Comparison of ENCODE assay signal across 8 cellular contexts in the genomic region with DNA sequence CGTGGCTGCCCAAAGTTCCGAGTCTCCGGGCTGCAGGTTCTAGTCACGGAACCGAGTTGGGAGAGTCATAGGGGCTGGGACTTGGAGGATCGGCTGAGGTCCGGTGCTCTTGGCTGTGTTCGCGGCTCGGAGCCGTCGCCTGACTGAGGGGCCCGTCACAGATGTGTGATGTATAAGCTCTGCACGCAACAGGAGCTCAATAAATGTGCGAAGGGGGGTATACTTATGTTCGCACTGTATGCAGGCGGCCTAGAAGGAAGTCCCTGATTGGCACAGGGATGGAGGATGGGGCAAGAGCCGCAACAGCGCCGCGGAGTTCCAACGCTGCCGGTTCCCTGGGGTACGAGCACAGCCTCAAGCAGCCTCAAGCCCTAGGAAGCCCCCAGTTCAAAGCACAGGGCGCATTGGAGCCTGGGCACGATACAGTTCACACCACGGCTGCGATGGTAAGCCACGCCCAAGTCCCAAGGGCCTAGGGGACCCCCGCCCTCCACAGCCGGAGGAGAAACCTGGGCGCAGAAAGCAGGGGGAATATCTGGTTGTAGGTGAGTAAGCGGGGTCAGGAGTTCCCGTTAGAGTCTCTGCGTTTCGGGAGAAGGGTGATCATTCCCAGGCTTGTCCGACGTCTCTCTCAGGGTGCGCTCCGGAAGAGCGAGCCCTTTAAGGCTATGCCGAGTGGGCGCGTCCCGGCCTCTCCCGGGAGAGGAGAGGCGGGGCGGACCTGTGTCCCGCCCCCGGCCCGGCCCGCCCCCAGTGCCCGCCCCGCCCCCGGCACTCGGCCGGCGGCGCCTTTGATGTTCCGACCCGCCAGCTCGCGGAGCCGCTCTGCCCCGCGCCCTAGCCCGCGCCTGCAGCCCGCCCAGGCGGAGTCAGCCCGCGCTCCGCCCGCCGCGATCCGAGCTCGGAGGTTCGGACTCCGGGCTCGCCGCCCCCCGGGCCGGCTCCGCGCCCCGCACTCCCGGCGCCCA. TPM values are rescaled to one million over a fixed set of nuclear protein-coding genes. Genes with fewer than 3 reads are reported as not detected.
DNase-seq lines count a peak whose midpoint lies in the region; ATAC-seq, FAIRE-seq and TF ChIP-seq lines count a peak whose summit lies in the region.

A gene (plus strand): TSS at position 774 of the 968 bp plus-strand sequence. CDS start 226 bp downstream, outside the sequence.

- peaks cover 4 to 71% (median 35%) of the 10 kb centered on the region in 4 donors for H3K4me1 Mint-ChIP-seq in CD4-positive, CD25-positive, alpha-beta regulatory T cell

- ATAC-seq in CD4-positive, CD25-positive, alpha-beta regulatory T cell (ENCODE audit: low read depth in 2 of 2) = peak; percentile 71 to 72
- ATAC-seq in GM19324 (IDR thresholded peaks at IDR 0.05; ENCODE audit: low FRiP score, unreplicated experiment) (peak; percentile 69), HG03354 (IDR thresholded peaks at IDR 0.05; ENCODE audit: poor library complexity, severe bottlenecking, unreplicated experiment) (peak; percentile 80)

- DNase-seq in CD4-positive, CD25-positive, alpha-beta regulatory T cell = peak; percentile 75 to 83 (median 79)
- DNase-seq in NOMO-1 (lab: John Stamatoyannopoulos, UW; ENCODE audit: unreplicated experiment in 2 of 2) = peak; percentile 55 to 56
- DNase-seq in activated CD8-positive, alpha-beta memory T cell treated with anti-CD3 and anti-CD28 coated beads, Interleukin-2, amount 50 U/mL, for 4 hours = peak; percentile 76
- DNase-seq in endothelial cell of umbilical vein (ENCODE audit: low read depth, low spot score) = peak; percentile 59
- DNase-seq in stimulated activated CD8-positive, alpha-beta memory T cell treated with anti-CD3 and anti-CD28 coated beads, Interleukin-4, amount 100 ng/mL, for 48 hours = peak; percentile 75

- no peaks in the 10 kb centered on the region for H4K20me1 ChIP-seq in endothelial cell of umbilical vein (replicated peaks; ENCODE audit: control insufficient read depth, extremely low read depth, insufficient read depth, low read length)

- no peak for TF ChIP-seq POLR2A in endothelial cell of umbilical vein (IDR thresholded peaks at IDR 0.05; ENCODE audit: low read depth, low read length)

- H3K36me3 Mint-ChIP-seq in CD4-positive, CD25-positive, alpha-beta regulatory T cell = peaks cover 31% of the 10 kb centered on the region

- peak within 1 kb of the TSS; percentile 98 for H2AFZ ChIP-seq in endothelial cell of umbilical vein (ENCODE audit: low read depth, low read length)

- peak within 1 kb of the TSS; percentile 72 for H3K27ac ChIP-seq in CD4-positive, CD25-positive, alpha-beta regulatory T cell (ENCODE audit: insufficient read depth, low read length, poor library complexity, severe bottlenecking)
- H3K27ac ChIP-seq in endothelial cell of umbilical vein (ENCODE audit: insufficient read depth, low read depth, low read length) (no peak within 1 kb of the TSS), mesodermal cell (ENCODE audit: low read depth, low read length, severe bottlenecking) (peak within 1 kb of the TSS; percentile 23)

- BruUV-seq in endothelial cell of umbilical vein (replicated peaks; lab: Mats Ljungman, UMichigan) = no TSS peak

- dilution Hi-C loops in endothelial cell of umbilical vein (cut with MboI; ENCODE audit: extremely low pct_ligation_motif_present, low sequenced_read_pairs) = no loop called here

- peak; percentile 88 for FAIRE-seq in endothelial cell of umbilical vein (lab: Jason Lieb, UNC)

- peaks cover 28% of the 10 kb centered on the region for H3K27me3 Mint-ChIP-seq in CD4-positive, CD25-positive, alpha-beta regulatory T cell

- CTCF ChIA-PET in endothelial cell of umbilical vein (lab: Charles Lee) = interaction anchor here (0.7 to 8.0 kb wide), 5 partner anchors 9 to 75 kb away, joined by 3 to 47 read pairs (median 30); no protein-coding TSS in a partner anchor

- no peak within 1 kb of the TSS for H3K9ac ChIP-seq in endothelial cell of umbilical vein (replicated peaks; ENCODE audit: extremely low read depth, insufficient read depth, low read length)

- intact Hi-C loops in endothelial cell of umbilical vein (cut with micrococcal nuclease) = loop anchor here (1.0 kb wide), 1 partner anchor 12 kb away; no protein-coding TSS in a partner anchor

- H3K4me3 Mint-ChIP-seq in CD4-positive, CD25-positive, alpha-beta regulatory T cell = peak within 1 kb of the TSS; percentile 95 to 97 (median 96)

- H3K36me3 ChIP-seq in CD4-positive, CD25-positive, alpha-beta regulatory T cell (ENCODE audit: control insufficient read depth, insufficient read depth, low read length) = peaks cover 25% of the 10 kb centered on the region
- H3K36me3 ChIP-seq in endothelial cell of umbilical vein (ENCODE audit: control insufficient read depth in 2 of 2, extremely low read depth in 1 of 2, insufficient read depth in 2 of 2, low read length in 2 of 2) = no peaks in the 10 kb centered on the region
- H3K36me3 ChIP-seq in mesodermal cell (ENCODE audit: control insufficient read depth, insufficient read depth, low read length) = peaks cover 18% of the 10 kb centered on the region

- H3K79me2 ChIP-seq in endothelial cell of umbilical vein (ENCODE audit: control insufficient read depth, insufficient read depth, low read length) = no peaks in the 10 kb centered on the region

- H3K27ac Mint-ChIP-seq in CD4-positive, CD25-positive, alpha-beta regulatory T cell = peak within 1 kb of the TSS; percentile 95 to 100 (median 95)

- POLR2A ChIA-PET in endothelial cell of umbilical vein (lab: Charles Lee) = interaction anchor here (0.6 kb wide), 1 partner anchor 1063 kb away, joined by 3 read pairs; a partner anchor contains a TSS

- H3K4me1 ChIP-seq in CD4-positive, CD25-positive, alpha-beta regulatory T cell (ENCODE audit: control insufficient read depth, insufficient read depth, low read length, poor library complexity, severe bottlenecking) = peaks cover 78% of the 10 kb centered on the region
- H3K4me1 ChIP-seq in endothelial cell of umbilical vein (ENCODE audit: control insufficient read depth, extremely low read depth, insufficient read depth, low read length) (peaks cover 9% of the 10 kb centered on the region), mesodermal cell (ENCODE audit: control insufficient read depth, insufficient read depth, low read length, poor library complexity, severe bottlenecking) (peaks cover 2% of the 10 kb centered on the region)

- peaks cover 2% of the 10 kb centered on the region for H3K27me3 ChIP-seq in CD4-positive, CD25-positive, alpha-beta regulatory T cell (ENCODE audit: control insufficient read depth, insufficient read depth, low read length)
- H3K27me3 ChIP-seq in endothelial cell of umbilical vein (ENCODE audit: control insufficient read depth in 2 of 2, insufficient read depth in 2 of 2, low read length in 2 of 2) = peaks cover 16% of the 10 kb centered on the region in 2 experiments

- H3K9me1 ChIP-seq in endothelial cell of umbilical vein (replicated peaks; ENCODE audit: control insufficient read depth, extremely low read depth, insufficient read depth, low read length) = no peaks in the 10 kb centered on the region

- H3K4me3 ChIP-seq in CD4-positive, CD25-positive, alpha-beta regulatory T cell (ENCODE audit: low read depth, low read length) = peak within 1 kb of the TSS; percentile 94
- H3K4me3 ChIP-seq in endothelial cell of umbilical vein (replicated peaks in 1 of 3; ENCODE audit: insufficient read depth in 1 of 3, low read depth in 1 of 3, low read length in 3 of 3) = peak within 1 kb of the TSS; percentile 44 to 74 (median 72)
- peak within 1 kb of the TSS; percentile 59 for H3K4me3 ChIP-seq in mesodermal cell (ENCODE audit: extremely low read depth, insufficient read depth, low read length, poor library complexity, severe bottlenecking)

- H3K4me2 ChIP-seq in endothelial cell of umbilical vein (ENCODE audit: insufficient read depth, low read length) = peak within 1 kb of the TSS; percentile 95

- peaks cover 0 to 2% (median 0%) of the 10 kb centered on the region in 7 donors for H3K9me3 Mint-ChIP-seq in CD4-positive, CD25-positive, alpha-beta regulatory T cell

- TF ChIP-seq CTCF in endothelial cell of umbilical vein (IDR thresholded peaks at IDR 0.05; ENCODE audit: extremely low read depth in 1 of 2, insufficient read depth in 1 of 2, low read depth in 1 of 2, low read length in 2 of 2) = no peak

- WGBS in mesodermal cell (ENCODE audit: insufficient coverage in 2 of 2), 2 experiments = 17 to 21% methylated on average over 68 to 76 of the region's 89 CpGs

- no peaks in the 10 kb centered on the region for H3K9me3 ChIP-seq in CD4-positive, CD25-positive, alpha-beta regulatory T cell (ENCODE audit: control insufficient read depth in 2 of 2, low read length in 2 of 2)
- no peaks in the 10 kb centered on the region for H3K9me3 ChIP-seq in endothelial cell of umbilical vein (replicated peaks; ENCODE audit: control insufficient read depth, insufficient read depth, low read length)
- no peaks in the 10 kb centered on the region for H3K9me3 ChIP-seq in mesodermal cell (ENCODE audit: control insufficient read depth, low read length)

TF ChIP-seq in endothelial cell of umbilical vein, 7 proteins besides CTCF, POLR2A, EP300 and RAD21:
- TF ChIP-seq GATA2 (IDR thresholded peaks at IDR 0.05; ENCODE audit: insufficient read depth, insufficient read length, low read depth, low read length) = no peak
- TF ChIP-seq EZH2 (IDR thresholded peaks at IDR 0.05; ENCODE audit: borderline replicate concordance, low read depth, low read length, severe bottlenecking) = peak; percentile 75
- no peak for TF ChIP-seq POLR2AphosphoS5 (IDR thresholded peaks at IDR 0.05; ENCODE audit: insufficient read depth, low read depth, low read length)
- TF ChIP-seq, protein P1, sequence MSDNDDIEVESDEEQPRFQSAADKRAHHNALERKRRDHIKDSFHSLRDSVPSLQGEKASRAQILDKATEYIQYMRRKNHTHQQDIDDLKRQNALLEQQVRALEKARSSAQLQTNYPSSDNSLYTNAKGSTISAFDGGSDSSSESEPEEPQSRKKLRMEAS (IDR thresholded peaks at IDR 0.05; ENCODE audit: insufficient read depth, insufficient read length) = no peak

RNA-seq across cellular contexts. Expression of the gene that starts here (rescaled TPM):
- 234 TPM for total RNA-seq in CD4-positive, CD25-positive, alpha-beta regulatory T cell
- polyA plus RNA-seq in CD4-positive, CD25-positive, alpha-beta regulatory T cell = 100 to 1,000 TPM in 1 of 4 donors, 10 to 100 TPM in 3; 55.4 to 118 (median 79.9) TPM
- total RNA-seq in endothelial cell of umbilical vein = 2.3 and 2.5 TPM in 2 replicates
- polyA plus RNA-seq in endothelial cell of umbilical vein = 1.5 and 1.8 TPM in 2 replicates
- 2.0 and 2.1 TPM in 2 replicates for polyA plus RNA-seq in endothelial cell of umbilical vein (2011; cell fraction: cytosol; rRNA removed)
- polyA plus RNA-seq in endothelial cell of umbilical vein (2011; cell fraction: nucleus; rRNA removed) = 2.2 and 2.3 TPM in 2 replicates
- polyA plus RNA-seq in endothelial cell of umbilical vein (2012) = 2.2 and 2.6 TPM in 2 replicates
- 2.7 and 6.1 TPM in 2 replicates for polyA minus RNA-seq in endothelial cell of umbilical vein
- not detected for polyA minus RNA-seq in endothelial cell of umbilical vein (2011; cell fraction: cytosol; rRNA and poly(A)+ RNA removed)
- 2.5 and 2.6 TPM in 2 replicates for polyA minus RNA-seq in endothelial cell of umbilical vein (2011; cell fraction: nucleus; rRNA and poly(A)+ RNA removed)
- polyA plus RNA-seq in mesodermal cell (2013, experiment 1 of 2) = 11.9 TPM
- polyA plus RNA-seq in mesodermal cell (2013, experiment 2 of 2) = 11.9 TPM

Comparison
In these comparisons a context has a peak if more than half of its experiments do, and no peak if none do; other contexts are left out.
1. RNA of the gene that starts here (total RNA-seq): 234 TPM in CD4-positive, CD25-positive, alpha-beta regulatory T cell (single experiment); 2.3 to 2.5 TPM in endothelial cell of umbilical vein; every median in the first group is over 10 times any median in the second.
2. RNA of the gene that starts here (polyA plus RNA-seq): 55.4 to 118 TPM in CD4-positive, CD25-positive, alpha-beta regulatory T cell; 1.5 to 2.6 TPM in endothelial cell of umbilical vein; every median in the first group is over 10 times any median in the second.
3. Peak in every context shown above with its lines, with median percentiles within 50 percentile points of each other: ATAC-seq, DNase-seq and H3K4me3 ChIP-seq.